20 cellular contexts compared by ENCODE assay signal in genomic region chr3:171939578-171939977, GRCh38.
DNase-seq lines count a peak whose midpoint lies in the region; ATAC-seq, FAIRE-seq and TF ChIP-seq lines count a peak whose summit lies in the region.
"Had no signal": no experiment of that assay in that cellular context is flagged by ENCODE, and none has a peak within 500 bp of the region (broad histone marks: within the 10 kb centered on the region; RNA-seq: fewer than 3 reads in every experiment).

No MANE protein-coding gene starts in this region.

- H3K36me3 ChIP-seq in mesenchymal stem cell (ENCODE audit: control insufficient read depth in 1 of 2, insufficient read depth in 2 of 2, low read depth in 1 of 2, low read length in 2 of 2) (no peaks in the 10 kb centered on the region), heart right ventricle (no peaks in the 10 kb centered on the region)
- H3K36me3 ChIP-seq: BLaER1 had no signal

- H2BK12ac ChIP-seq in mesenchymal stem cell (ENCODE audit: low read length in 2 of 2) = peak overlapping the region in 1 of 2 experiments; percentile 56

- H2BK120ac ChIP-seq in mesenchymal stem cell (ENCODE audit: low read depth, low read length) = no peak overlapping the region

- no peak overlapping the region for H3K23ac ChIP-seq in mesenchymal stem cell (ENCODE audit: low read length in 2 of 2)

- H3K27me3 ChIP-seq in mesenchymal stem cell (ENCODE audit: control insufficient read depth in 1 of 2, insufficient read depth in 1 of 2, low read length in 2 of 2) = no peaks in the 10 kb centered on the region
- H3K27me3 ChIP-seq in heart right ventricle = no peaks in the 10 kb centered on the region
- H3K27me3 ChIP-seq: BLaER1 had no signal

- no peak overlapping the region for H2BK15ac ChIP-seq in mesenchymal stem cell (ENCODE audit: low read depth, poor library complexity, severe bottlenecking)

- intact Hi-C loops in heart right ventricle (cut with DNase I) = no loop called here

- H2BK5ac ChIP-seq in mesenchymal stem cell (ENCODE audit: low read depth, low read length, poor library complexity, severe bottlenecking) = no peak overlapping the region

- peak overlapping the region in 1 of 2 experiments; percentile 21 for H3K18ac ChIP-seq in mesenchymal stem cell (ENCODE audit: low read depth in 1 of 2, low read length in 2 of 2)

- H3K79me1 ChIP-seq in mesenchymal stem cell (replicated peaks; ENCODE audit: low read length, poor library complexity, severe bottlenecking) = no peaks in the 10 kb centered on the region

- H4K91ac ChIP-seq in mesenchymal stem cell (ENCODE audit: low read length) = no peak overlapping the region

- H3K27ac ChIP-seq in mesenchymal stem cell (ENCODE audit: low read length, poor library complexity, severe bottlenecking) (no peak overlapping the region), heart right ventricle (no peak overlapping the region)
- H3K27ac ChIP-seq: BLaER1, C4-2B, GM23248 had no signal

- no peak for FAIRE-seq in HTR-8/SVneo (lab: Jason Lieb, UNC)
- FAIRE-seq: GM12878, GM19239 had no signal

- H2AK5ac ChIP-seq in mesenchymal stem cell (ENCODE audit: low read length, severe bottlenecking) = peak overlapping the region; percentile 74

- no peak for TF ChIP-seq RAD21 in Ishikawa (IDR thresholded peaks at IDR 0.05; ENCODE audit: low read depth)

- no peak overlapping the region for H3K4me3 ChIP-seq in mesenchymal stem cell (ENCODE audit: insufficient read depth in 1 of 2, low read depth in 1 of 2, low read length in 2 of 2)
- H3K4me3 ChIP-seq in heart right ventricle = no peak overlapping the region
- H3K4me3 ChIP-seq: BLaER1, GM12878, GM23248 had no signal

- 77% methylated on average over 2 of the region's 2 CpGs for WGBS in mesenchymal stem cell
- 86 to 88% methylated on average over 2 of the region's 2 CpGs for WGBS in heart right ventricle, 2 donors

- no peak for ATAC-seq in heart right ventricle
- ATAC-seq: CD8-positive, alpha-beta T cell; GM12878; HCT116 had no signal

- no peak overlapping the region for H2AFZ ChIP-seq in mesenchymal stem cell (ENCODE audit: low read depth, low read length)
- H2AFZ ChIP-seq: GM23248 had no signal

- H3K4me1 ChIP-seq in mesenchymal stem cell (ENCODE audit: control insufficient read depth, insufficient read depth, low read depth, low read length) = peaks cover 6% of the 10 kb centered on the region
- H3K4me1 ChIP-seq in heart right ventricle = peaks cover 0 to 29% (median 0%) of the 10 kb centered on the region in 9 donors
- H3K4me1 ChIP-seq: BLaER1 had no signal

- no peak for TF ChIP-seq EP300 in Ishikawa (IDR thresholded peaks at IDR 0.05; ENCODE audit: borderline replicate concordance)

- H3K9me3 ChIP-seq in mesenchymal stem cell (ENCODE audit: control insufficient read depth, low read length) (no peaks in the 10 kb centered on the region), heart right ventricle (no peaks in the 10 kb centered on the region)

- no peak overlapping the region for H4K8ac ChIP-seq in mesenchymal stem cell (ENCODE audit: low read length)

- H3K4ac ChIP-seq in mesenchymal stem cell (ENCODE audit: low read depth in 1 of 2, low read length in 2 of 2) = peak overlapping the region in 1 of 2 experiments; percentile 45

- H3K4me2 ChIP-seq in mesenchymal stem cell (ENCODE audit: low read length, poor library complexity, severe bottlenecking) = no peak overlapping the region
- H3K4me2 ChIP-seq: BLaER1 had no signal

- H3K9ac ChIP-seq in mesenchymal stem cell (ENCODE audit: low read length) = no peak overlapping the region
- H3K9ac ChIP-seq: BLaER1, GM23248 had no signal

- TF ChIP-seq CTCF in heart right ventricle (IDR thresholded peaks at IDR 0.05) = no peak

- DNase-seq in islet precursor cell (peak; percentile 63), mesenchymal stem cell (no peak), NCI-H524 treated with DMSO at 0.1 percent for 48 hours (lab: John Stamatoyannopoulos, UW) (no peak), NCI-H2196 (lab: John Stamatoyannopoulos, UW; ENCODE audit: unreplicated experiment) (no peak), heart right ventricle (no peak), HTR-8/SVneo (ENCODE audit: insufficient read length, low spot score) (no peak)
- DNase-seq: Caco-2; CD4-positive, CD25-positive, alpha-beta regulatory T cell; CD8-positive, alpha-beta T cell; DMS153; DND-41; GDM1; GM23248; H9 had no signal

- no peak overlapping the region for H3K14ac ChIP-seq in mesenchymal stem cell (ENCODE audit: low read length in 2 of 2)

TF ChIP-seq in Ishikawa, 13 proteins besides CTCF, POLR2A, EP300 and RAD21:
- no peak for TF ChIP-seq TCF12 (IDR thresholded peaks at IDR 0.05; ENCODE audit: low read depth)
- no peak for TF ChIP-seq MAX (IDR thresholded peaks at IDR 0.05)
- peak; percentile 70 for TF ChIP-seq TEAD4 (IDR thresholded peaks at IDR 0.05)
